In genomic region chrX:20128678-20129077, GRCh38 we compare ENCODE assay signal across 31 cellular contexts. TPM values are rescaled to one million over a fixed set of nuclear protein-coding genes. Genes with fewer than 3 reads are reported as not detected.
DNase-seq lines count a peak whose midpoint lies in the region; ATAC-seq and TF ChIP-seq lines count a peak whose summit lies in the region.
"Had no signal": no experiment of that assay in that cellular context is flagged by ENCODE, and none has a peak within 500 bp of the region (broad histone marks: within the 10 kb centered on the region; RNA-seq: fewer than 3 reads in every experiment).

No MANE protein-coding gene starts in this region.

- H3K27me3 Mint-ChIP-seq in activated T-cell treated with anti-CD3 and anti-CD28 coated beads, Interleukin-2, amount 50 U/mL, for 24 hours: no peaks in the 10 kb centered on the region
- no peaks in the 10 kb centered on the region for H3K27me3 Mint-ChIP-seq in dendritic cell treated with granulocyte-macrophage colony-stimulating factor and Interleukin-4, amounts not matched to agents 40 ng/mL and 50 ng/mL, for 4 days
- H3K27me3 Mint-ChIP-seq in naive thymus-derived CD8-positive, alpha-beta T cell: no peaks in the 10 kb centered on the region
- H3K27me3 Mint-ChIP-seq: activated naive CD8-positive, alpha-beta T cell; natural killer cell treated with Interleukin-12 subunit alpha and Interleukin-12 subunit beta and Interleukin-15 and Interleukin-18, amount 100 ng/mL, for 72 hours had no signal

- TF ChIP-seq CTCF in PC-9 (conservative IDR thresholded peaks at IDR 0.05): no peak

- H3K27me3 ChIP-seq in PC-9 (ENCODE audit: insufficient read depth, low read depth): no peaks in the 10 kb centered on the region
- H3K27me3 ChIP-seq: cardiac muscle cell, Peyer's patch, stomach, thyroid gland, vagina had no signal

- no peak overlapping the region for H3K4me3 ChIP-seq in PC-9
- H3K4me3 ChIP-seq: cardiac muscle cell, left ventricle myocardium inferior, Peyer's patch, smooth muscle cell, stomach, thyroid gland, vagina had no signal

- intact Hi-C loops in PC-9 (cut with micrococcal nuclease; ENCODE audit: unreplicated experiment): no loop called here
- intact Hi-C loops in dendritic cell treated with granulocyte-macrophage colony-stimulating factor and Interleukin-4, amounts not matched to agents 40 ng/mL and 50 ng/mL, for 4 days (cut with micrococcal nuclease): no loop called here

- TSS peak; percentile 3 for BruUV-seq in PC-9 (replicated peaks; lab: Mats Ljungman, UMichigan)

- H3K27ac Mint-ChIP-seq in activated T-cell treated with anti-CD3 and anti-CD28 coated beads, Interleukin-2, amount 50 U/mL, for 24 hours: peak overlapping the region; percentile 6
- peak overlapping the region; percentile 63 for H3K27ac Mint-ChIP-seq in dendritic cell treated with granulocyte-macrophage colony-stimulating factor and Interleukin-4, amounts not matched to agents 40 ng/mL and 50 ng/mL, for 4 days
- peak overlapping the region in 3 of 10 donors; percentile 34 to 51 (median 48) for H3K27ac Mint-ChIP-seq in naive thymus-derived CD8-positive, alpha-beta T cell
- H3K27ac Mint-ChIP-seq: activated naive CD8-positive, alpha-beta T cell; natural killer cell treated with Interleukin-12 subunit alpha and Interleukin-12 subunit beta and Interleukin-15 and Interleukin-18, amount 100 ng/mL, for 72 hours had no signal

- H3K36me3 Mint-ChIP-seq in activated T-cell treated with anti-CD3 and anti-CD28 coated beads, Interleukin-2, amount 50 U/mL, for 24 hours (ENCODE audit: low read depth): peaks cover 75% of the 10 kb centered on the region
- H3K36me3 Mint-ChIP-seq in dendritic cell treated with granulocyte-macrophage colony-stimulating factor and Interleukin-4, amounts not matched to agents 40 ng/mL and 50 ng/mL, for 4 days (ENCODE audit: low read depth): peaks cover 27% of the 10 kb centered on the region
- peaks cover 0 to 44% (median 0%) of the 10 kb centered on the region in 3 donors for H3K36me3 Mint-ChIP-seq in naive thymus-derived CD8-positive, alpha-beta T cell
- H3K36me3 Mint-ChIP-seq: activated naive CD8-positive, alpha-beta T cell; natural killer cell treated with Interleukin-12 subunit alpha and Interleukin-12 subunit beta and Interleukin-15 and Interleukin-18, amount 100 ng/mL, for 72 hours had no signal

- no peaks in the 10 kb centered on the region for H3K79me2 ChIP-seq in PC-9 (ENCODE audit: low read depth)

- ATAC-seq in naive thymus-derived CD8-positive, alpha-beta T cell: no peak
- ATAC-seq: activated CD4-positive, CD25-positive, alpha-beta regulatory T cell treated with anti-CD3 and anti-CD28 coated beads, Interleukin-2, amount 50 U/mL, for 24 hours; HCT116; natural killer cell treated with Interleukin-12 subunit alpha and Interleukin-12 subunit beta and Interleukin-15 and Interleukin-18, amount 100 ng/mL, for 72 hours had no signal

- H3K4me1 Mint-ChIP-seq in activated T-cell treated with anti-CD3 and anti-CD28 coated beads, Interleukin-2, amount 50 U/mL, for 24 hours (ENCODE audit: low read depth): peaks cover 11% of the 10 kb centered on the region
- H3K4me1 Mint-ChIP-seq in dendritic cell treated with granulocyte-macrophage colony-stimulating factor and Interleukin-4, amounts not matched to agents 40 ng/mL and 50 ng/mL, for 4 days (ENCODE audit: low read depth): peaks cover 6% of the 10 kb centered on the region
- H3K4me1 Mint-ChIP-seq in naive thymus-derived CD8-positive, alpha-beta T cell: no peaks in the 10 kb centered on the region

- CTCF ChIA-PET in PC-9 (lab: Charles Lee): no interaction called here

- in situ Hi-C loops in ACHN (cut with HindIII; ENCODE audit: low pct_ligation_motif_present, low pct_unique_long_range_greater_than_20kb, low sequenced_read_pairs): no loop called here

- no peaks in the 10 kb centered on the region for H3K9me3 ChIP-seq in PC-9 (ENCODE audit: insufficient read depth, low read depth)
- H3K9me3 ChIP-seq: left ventricle myocardium inferior, Peyer's patch, stomach, thyroid gland, vagina had no signal

- peaks cover 21% of the 10 kb centered on the region; the same call in 1 of the 2 replicates for H3F3A ChIP-seq in PC-9 (ENCODE audit: insufficient read depth, low read depth)

- no peak overlapping the region for H3K4me2 ChIP-seq in PC-9
- H3K4me2 ChIP-seq: smooth muscle cell had no signal

- no peak overlapping the region for H2AFZ ChIP-seq in PC-9

- H3K9me3 Mint-ChIP-seq in activated T-cell treated with anti-CD3 and anti-CD28 coated beads, Interleukin-2, amount 50 U/mL, for 24 hours: no peaks in the 10 kb centered on the region
- H3K9me3 Mint-ChIP-seq in dendritic cell treated with granulocyte-macrophage colony-stimulating factor and Interleukin-4, amounts not matched to agents 40 ng/mL and 50 ng/mL, for 4 days: no peaks in the 10 kb centered on the region
- no peaks in the 10 kb centered on the region for H3K9me3 Mint-ChIP-seq in naive thymus-derived CD8-positive, alpha-beta T cell
- H3K9me3 Mint-ChIP-seq: natural killer cell treated with Interleukin-12 subunit alpha and Interleukin-12 subunit beta and Interleukin-15 and Interleukin-18, amount 100 ng/mL, for 72 hours had no signal

- H3K4me3 Mint-ChIP-seq in activated T-cell treated with anti-CD3 and anti-CD28 coated beads, Interleukin-2, amount 50 U/mL, for 24 hours: no peak overlapping the region
- no peak overlapping the region for H3K4me3 Mint-ChIP-seq in dendritic cell treated with granulocyte-macrophage colony-stimulating factor and Interleukin-4, amounts not matched to agents 40 ng/mL and 50 ng/mL, for 4 days
- H3K4me3 Mint-ChIP-seq in naive thymus-derived CD8-positive, alpha-beta T cell: no peak overlapping the region
- H3K4me3 Mint-ChIP-seq: activated naive CD8-positive, alpha-beta T cell; natural killer cell treated with Interleukin-12 subunit alpha and Interleukin-12 subunit beta and Interleukin-15 and Interleukin-18, amount 100 ng/mL, for 72 hours had no signal

- no peaks in the 10 kb centered on the region for H3K9me2 ChIP-seq in PC-9 (ENCODE audit: insufficient read depth)

- H3K4me1 ChIP-seq in PC-9 (replicated peaks; ENCODE audit: insufficient read depth): no peaks in the 10 kb centered on the region
- H3K4me1 ChIP-seq: left ventricle myocardium inferior, Peyer's patch, thyroid gland had no signal

- 0 out of 2 replicates have a peak, but pooled peaks cover 12% of the 10 kb centered on the region for H3K36me3 ChIP-seq in PC-9 (ENCODE audit: low read depth)

- H3K27ac ChIP-seq in PC-9: no peak overlapping the region
- H3K27ac ChIP-seq: cardiac muscle cell, left ventricle myocardium inferior, Peyer's patch, stomach, thyroid gland, vagina had no signal

- POLR2A ChIA-PET in PC-9 (lab: Charles Lee; ENCODE audit: unreplicated experiment): no interaction called here
- POLR2A ChIA-PET in naive thymus-derived CD8-positive, alpha-beta T cell (lab: Charles Lee): interaction anchor here (0.7 kb wide), 1 partner anchor 11 kb away, joined by 3 read pairs; no protein-coding TSS in a partner anchor

- DNase-seq in activated T-cell treated with anti-CD3 and anti-CD28 coated beads, Interleukin-2, amount 50 U/mL, for 24 hours: no peak
- no peak for DNase-seq in activated T-cell treated with anti-CD3 and anti-CD28 coated beads, Interleukin-2, amount 50 U/mL, for 48 hours
- no peak for DNase-seq in PC-9
- DNase-seq in NOMO-1 treated with DMSO at 0.1 percent for 48 hours (lab: John Stamatoyannopoulos, UW; ENCODE audit: unreplicated experiment): no peak
- DNase-seq in ACHN: no peak
- no peak for DNase-seq in mucosa of gallbladder (ENCODE audit: low spot score)
- no peak for DNase-seq in naive thymus-derived CD8-positive, alpha-beta T cell
- DNase-seq: activated CD4-positive, alpha-beta T cell treated with anti-CD3 and anti-CD28 coated beads, Interleukin-2, amount 50 U/mL, for 48 hours; anterior cingulate cortex; dermis blood vessel endothelial cell; DMS79; GF-D8; islet precursor cell; left ventricle myocardium inferior; NCI-H1436 treated with DMSO at 0.1 percent for 48 hours; NCI-H510A; Peyer's patch; SIG-M5; stimulated activated CD4-positive, alpha-beta T cell treated with anti-CD3 and anti-CD28 coated beads, Interleukin-1b, Interleukin-23, amount 100 ng/mL, for 48 hours; stimulated activated CD8-positive, alpha-beta memory T cell treated with anti-CD3 and anti-CD28 coated beads, Interleukin-4, amount 100 ng/mL, for 48 hours; stomach; thyroid gland had no signal

- H4K20me1 ChIP-seq in PC-9 (ENCODE audit: insufficient read depth): no peaks in the 10 kb centered on the region

RNA-seq across cellular contexts. Expression of gene MAP7D2, which starts 12.0 kb away (rescaled TPM):
- total RNA-seq in PC-9 (2021) (not detected in 2 replicates), mucosa of gallbladder (5.2 TPM)
- total RNA-seq in naive thymus-derived CD8-positive, alpha-beta T cell: under 1 TPM; 0.16 TPM
- not detected for polyA plus RNA-seq in naive thymus-derived CD8-positive, alpha-beta T cell
- total RNA-seq: HT1080 had no signal
- polyA plus RNA-seq: smooth muscle cell had no signal

RNA-seq across cellular contexts. Expression of gene EIF1AX, which starts 13.0 kb away (rescaled TPM):
- 77.3 TPM in 2 replicates for total RNA-seq in PC-9 (2021)
- total RNA-seq in mucosa of gallbladder: 80.2 TPM
- 10 to 100 TPM; 74.0 to 74.2 TPM for total RNA-seq in naive thymus-derived CD8-positive, alpha-beta T cell
- 100 to 1,000 TPM; 102 to 126 (median 119) TPM for polyA plus RNA-seq in naive thymus-derived CD8-positive, alpha-beta T cell
